Comparison of ENCODE assay signal across 7 cellular contexts in the genomic region with DNA sequence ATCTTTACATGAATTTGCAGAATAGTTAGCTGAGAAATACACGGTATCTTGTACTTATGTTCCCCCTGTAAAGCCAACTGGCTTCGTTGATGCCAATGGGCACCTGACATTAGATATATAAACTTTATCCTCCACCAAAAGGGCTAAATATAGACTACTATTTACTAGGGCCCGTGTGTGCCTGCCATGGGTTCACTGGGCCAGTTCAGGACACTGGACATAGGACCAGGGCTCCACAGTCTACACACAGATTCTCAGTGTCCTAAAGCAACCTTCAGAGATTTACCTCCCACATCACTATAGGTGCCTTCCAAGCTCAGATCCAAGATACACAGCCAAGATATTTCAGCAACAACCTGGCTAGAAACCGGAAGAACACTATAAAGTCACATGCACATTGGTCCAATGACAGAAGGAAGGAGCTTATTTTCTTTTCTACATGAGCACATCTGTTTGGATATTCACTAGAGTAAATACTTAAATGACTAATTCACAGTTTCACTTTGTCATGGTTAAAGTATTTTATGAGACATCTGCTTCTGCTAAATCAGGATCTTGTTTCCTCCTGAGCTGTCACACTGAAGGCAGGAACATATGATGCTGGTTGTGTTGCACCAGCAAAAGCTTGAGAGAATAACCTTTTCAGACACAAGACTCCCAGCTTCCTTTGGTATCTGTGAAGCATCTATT.
DNase-seq lines count a peak whose midpoint lies in the region; ATAC-seq, FAIRE-seq and TF ChIP-seq lines count a peak whose summit lies in the region.

No MANE protein-coding gene starts in this region.

- H3K9me3 ChIP-seq in PC-3 (ENCODE audit: low read length): no peaks in the 10 kb centered on the region
- no peaks in the 10 kb centered on the region for H3K9me3 ChIP-seq in pancreas

- H3K27me3 ChIP-seq in PC-3 (ENCODE audit: low read length) (no peaks in the 10 kb centered on the region), pancreas (no peaks in the 10 kb centered on the region)

- no peaks in the 10 kb centered on the region for H3K36me3 ChIP-seq in PC-3 (ENCODE audit: low read depth, low read length)
- no peaks in the 10 kb centered on the region for H3K36me3 ChIP-seq in pancreas

- intact Hi-C loops in PC-3 (cut with micrococcal nuclease) (loop anchor here (5.0 kb wide), 1 partner anchor 92 kb away; no protein-coding TSS in a partner anchor), pancreas (cut with DNase I) (loop anchor here in 1 of 3 donors (10.0 kb wide), 1 partner anchor 95 kb away; a partner anchor contains a TSS)

- peak overlapping the region; percentile 92 for H3K27ac ChIP-seq in PC-3 (ENCODE audit: low read length)
- H3K27ac ChIP-seq in pancreas: peak overlapping the region in 2 of 4 donors; percentile 48 to 89

- ATAC-seq in GM18858 (IDR thresholded peaks at IDR 0.05; ENCODE audit: unreplicated experiment) (peak; percentile 71), HG02610 (IDR thresholded peaks at IDR 0.05; ENCODE audit: unreplicated experiment) (peak; percentile 53), PC-3 (peak; percentile 58), pancreas (peak; percentile 8 to 60 (median 34))

- no peak for FAIRE-seq in pancreas (lab: Jason Lieb, UNC)

- H3K27ac Mint-ChIP-seq in activated naive CD8-positive, alpha-beta T cell treated with anti-CD3 and anti-CD28 coated beads for 36 hours: no peak overlapping the region

- H4K20me1 ChIP-seq in PC-3 (ENCODE audit: low read length): no peaks in the 10 kb centered on the region

- no peak overlapping the region for H2AFZ ChIP-seq in PC-3 (ENCODE audit: low read length)

- H3K9me2 ChIP-seq in PC-3 (replicated peaks; ENCODE audit: low read length): no peaks in the 10 kb centered on the region

- DNase-seq in PC-3 (peak; percentile 71), pancreas (no peak), NCI-H1417 treated with DMSO at 0.1 percent for 48 hours (lab: John Stamatoyannopoulos, UW) (no peak), NCI-H2081 (lab: John Stamatoyannopoulos, UW) (no peak)
- no peak for DNase-seq in activated naive CD8-positive, alpha-beta T cell treated with anti-CD3 and anti-CD28 coated beads for 36 hours

- POLR2A ChIA-PET in PC-3 (lab: Charles Lee; ENCODE audit: unreplicated experiment): interaction anchor here (0.6 to 0.9 kb wide), 4 partner anchors 19 to 738 kb away, joined by 3 to 7 read pairs (median 6); a partner anchor contains a TSS

- H3K9me3 Mint-ChIP-seq in activated naive CD8-positive, alpha-beta T cell treated with anti-CD3 and anti-CD28 coated beads for 36 hours: no peaks in the 10 kb centered on the region

- H3K36me3 Mint-ChIP-seq in activated naive CD8-positive, alpha-beta T cell treated with anti-CD3 and anti-CD28 coated beads for 36 hours: no peaks in the 10 kb centered on the region

- TF ChIP-seq CTCF in PC-3 (conservative IDR thresholded peaks at IDR 0.05; ENCODE audit: low read depth, low read length) (no peak), pancreas (IDR thresholded peaks at IDR 0.05) (no peak)

- H3K4me3 Mint-ChIP-seq in activated naive CD8-positive, alpha-beta T cell treated with anti-CD3 and anti-CD28 coated beads for 36 hours: no peak overlapping the region

- BruUV-seq in PC-3 (replicated peaks; lab: Mats Ljungman, UMichigan): TSS peak; percentile 80

- peaks cover 42% of the 10 kb centered on the region for H3K4me1 ChIP-seq in PC-3 (ENCODE audit: insufficient read depth, low read length)
- H3K4me1 ChIP-seq in pancreas: peaks cover 0 to 20% (median 0%) of the 10 kb centered on the region in 3 donors

- H3K4me1 Mint-ChIP-seq in activated naive CD8-positive, alpha-beta T cell treated with anti-CD3 and anti-CD28 coated beads for 36 hours: no peaks in the 10 kb centered on the region

- H3K79me2 ChIP-seq in PC-3 (ENCODE audit: low read length): peaks cover 10% of the 10 kb centered on the region

- peak overlapping the region; percentile 37; the same call in 1 of the 2 replicates for H3K4me2 ChIP-seq in PC-3 (ENCODE audit: low read length)

- CTCF ChIA-PET in PC-3 (lab: Charles Lee): interaction anchor here (1.3 kb wide), 1 partner anchor 43 kb away, joined by 3 read pairs; no protein-coding TSS in a partner anchor

- peak overlapping the region; percentile 37; the same call in 1 of the 2 replicates for H3K9ac ChIP-seq in PC-3 (ENCODE audit: low read length)

- 68 to 72% methylated on average over 4 of the region's 4 CpGs for WGBS in pancreas, 2 donors

- no peaks in the 10 kb centered on the region for H3F3A ChIP-seq in PC-3 (ENCODE audit: low read length, unreplicated experiment)

- peaks cover 20% of the 10 kb centered on the region for H3K27me3 Mint-ChIP-seq in activated naive CD8-positive, alpha-beta T cell treated with anti-CD3 and anti-CD28 coated beads for 36 hours

- H3K4me3 ChIP-seq in PC-3 (ENCODE audit: low read length): no peak overlapping the region
- H3K4me3 ChIP-seq in pancreas: no peak overlapping the region
